19 cellular contexts compared by ENCODE assay signal in genomic region chr2:71637736-71638135, GRCh38.
"Had no signal": no experiment of that assay in that cellular context is flagged by ENCODE, and none has a peak within 500 bp of the region (broad histone marks: within the 10 kb centered on the region; RNA-seq: fewer than 3 reads in every experiment).

No MANE protein-coding gene starts in this region.

- H3K9me3 Mint-ChIP-seq: dendritic cell treated with granulocyte-macrophage colony-stimulating factor and Interleukin-4, amounts not matched to agents 40 ng/mL and 50 ng/mL, for 4 days; immature natural killer cell; neural crest cell had no signal

- H3K4me3 Mint-ChIP-seq: dendritic cell treated with granulocyte-macrophage colony-stimulating factor and Interleukin-4, amounts not matched to agents 40 ng/mL and 50 ng/mL, for 4 days; immature natural killer cell; naive thymus-derived CD4-positive, alpha-beta T cell; neural crest cell had no signal

- DNase-seq: cerebellar nuclear complex; esophagus squamous epithelium; foreskin fibroblast; glutamatergic neuron; immature natural killer cell; left ventricle myocardium superior; mesendoderm; naive thymus-derived CD4-positive, alpha-beta T cell; occipital lobe; psoas muscle; retina; stimulated activated naive CD4-positive, alpha-beta T cell; stomach; transverse colon had no signal

- H3K36me3 ChIP-seq: esophagus squamous epithelium, gastroesophageal sphincter, stomach, thoracic aorta, transverse colon had no signal

- H3K27ac Mint-ChIP-seq: dendritic cell treated with granulocyte-macrophage colony-stimulating factor and Interleukin-4, amounts not matched to agents 40 ng/mL and 50 ng/mL, for 4 days; immature natural killer cell; naive thymus-derived CD4-positive, alpha-beta T cell had no signal

- H3K9me3 ChIP-seq: esophagus squamous epithelium, gastroesophageal sphincter, psoas muscle, stomach, thoracic aorta, transverse colon had no signal

- H3K4me1 ChIP-seq: esophagus squamous epithelium, transverse colon had no signal

- H3K27me3 ChIP-seq: esophagus squamous epithelium, gastroesophageal sphincter, stomach, transverse colon had no signal

- H3K4me1 Mint-ChIP-seq: immature natural killer cell; naive thymus-derived CD4-positive, alpha-beta T cell; neural crest cell had no signal

- H3K4me3 ChIP-seq: esophagus squamous epithelium, gastroesophageal sphincter, psoas muscle, skin epidermis, stomach, thoracic aorta, transverse colon had no signal

- H3K27me3 Mint-ChIP-seq: dendritic cell treated with granulocyte-macrophage colony-stimulating factor and Interleukin-4, amounts not matched to agents 40 ng/mL and 50 ng/mL, for 4 days had no signal

- H3K36me3 Mint-ChIP-seq: immature natural killer cell; naive thymus-derived CD4-positive, alpha-beta T cell had no signal

- H3K27ac ChIP-seq: esophagus squamous epithelium, gastroesophageal sphincter, psoas muscle, skin epidermis, stomach, thoracic aorta, transverse colon had no signal

- ATAC-seq: gastroesophageal sphincter; naive thymus-derived CD4-positive, alpha-beta T cell had no signal
